ENCODE assay signal across 1 cellular context in the genomic region with DNA sequence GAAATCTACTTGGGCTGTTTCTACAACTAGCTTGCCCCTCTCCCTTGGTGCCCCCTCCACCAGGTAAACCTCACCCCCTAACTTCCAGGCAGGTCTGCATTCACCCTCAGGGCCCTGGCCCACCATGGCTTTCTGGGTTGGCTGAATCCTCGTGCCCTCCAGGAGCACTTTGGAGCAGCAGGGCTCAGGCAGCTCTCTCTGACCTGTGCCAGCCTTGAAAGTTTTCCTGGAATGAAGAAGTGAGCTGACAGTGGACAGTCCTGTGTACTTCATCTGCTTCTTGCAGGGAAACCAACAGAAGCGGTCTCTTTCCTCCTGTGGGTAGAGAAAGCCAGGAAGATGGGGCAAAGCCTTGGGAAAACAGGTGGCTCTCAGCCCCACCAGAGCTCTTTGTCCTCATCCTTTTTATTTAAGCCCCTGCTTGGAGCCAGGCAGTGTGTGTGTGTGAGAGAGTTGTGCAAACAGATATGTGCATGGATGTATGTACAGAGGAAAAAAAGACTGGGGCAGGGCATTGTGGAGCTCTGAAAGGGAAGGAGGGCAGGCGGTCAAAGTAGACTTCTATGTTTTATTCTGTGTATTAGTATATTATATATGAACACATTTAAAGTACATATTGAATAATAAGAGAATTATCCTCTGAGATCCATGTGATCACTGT.
TF ChIP-seq lines count a peak whose summit lies in the region.

No MANE protein-coding gene starts in this region.

TF ChIP-seq in IMR-90, 13 proteins besides CTCF, POLR2A, EP300 and RAD21 (continued from another document):
- no peak for TF ChIP-seq ELK1 (IDR thresholded peaks at IDR 0.05; ENCODE audit: borderline replicate concordance, low read depth, low read length)
- TF ChIP-seq RFX5 (IDR thresholded peaks at IDR 0.05; ENCODE audit: low read depth, low read length): no peak
- TF ChIP-seq CEBPB (IDR thresholded peaks at IDR 0.05; ENCODE audit: low read depth, low read length): no peak
- TF ChIP-seq RCOR1 (IDR thresholded peaks at IDR 0.05; ENCODE audit: insufficient replicate concordance, low read length): no peak
- TF ChIP-seq, protein P1, sequence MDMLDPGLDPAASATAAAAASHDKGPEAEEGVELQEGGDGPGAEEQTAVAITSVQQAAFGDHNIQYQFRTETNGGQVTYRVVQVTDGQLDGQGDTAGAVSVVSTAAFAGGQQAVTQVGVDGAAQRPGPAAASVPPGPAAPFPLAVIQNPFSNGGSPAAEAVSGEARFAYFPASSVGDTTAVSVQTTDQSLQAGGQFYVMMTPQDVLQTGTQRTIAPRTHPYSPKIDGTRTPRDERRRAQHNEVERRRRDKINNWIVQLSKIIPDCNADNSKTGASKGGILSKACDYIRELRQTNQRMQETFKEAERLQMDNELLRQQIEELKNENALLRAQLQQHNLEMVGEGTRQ (IDR thresholded peaks at IDR 0.05; ENCODE audit: low read depth, low read length): no peak
- TF ChIP-seq BHLHE40 (IDR thresholded peaks at IDR 0.05; ENCODE audit: low read depth, low read length): no peak
- no peak for TF ChIP-seq MAZ (IDR thresholded peaks at IDR 0.05; ENCODE audit: borderline replicate concordance, low read depth, low read length)
- TF ChIP-seq CHD1 (IDR thresholded peaks at IDR 0.05; ENCODE audit: low read depth, low read length): no peak
- TF ChIP-seq SMC3 (IDR thresholded peaks at IDR 0.05; ENCODE audit: low read depth, low read length): no peak
- no peak for TF ChIP-seq MXI1 (IDR thresholded peaks at IDR 0.05; ENCODE audit: borderline replicate concordance, low read depth, low read length)
